Comparison of ENCODE assay signal across 8 cellular contexts in genomic region chr22:39496131-39496838, GRCh38. TPM values are rescaled to one million over a fixed set of nuclear protein-coding genes. Genes with fewer than 3 reads are reported as not detected.
A peak's percentile ranks its signal among the peaks of the same experiment; 100 is the strongest.
DNase-seq lines count a peak whose midpoint lies in the region; ATAC-seq, FAIRE-seq and TF ChIP-seq lines count a peak whose summit lies in the region.

No MANE protein-coding gene starts in this region.

- no peak overlapping the region for H3K27ac ChIP-seq in CD8-positive, alpha-beta T cell (ENCODE audit: low read depth, low read length)
- H3K27ac ChIP-seq in RWPE1 (peak overlapping the region; percentile 2; the same call in 1 of the 2 replicates), pancreas (peak overlapping the region in 3 of 4 donors; percentile 12 to 55 (median 29))

- WGBS in pancreas, 2 donors, result 32 to 36% methylated on average over 13 of the region's 13 CpGs

- no peaks in the 10 kb centered on the region for H3K27me3 Mint-ChIP-seq in CD8-positive, alpha-beta T cell (ENCODE audit: low read depth)

- CTCF ChIA-PET in CD8-positive, alpha-beta T cell (lab: Charles Lee), result interaction anchor here (0.6 to 13.9 kb wide), 22 partner anchors 9 to 627 kb away, joined by 3 to 287 read pairs (median 5); partner anchors contain the start of genes ATF4 and RPS19BP1
- CTCF ChIA-PET in RWPE1 (lab: Yijun Ruan, JAX), result interaction anchor here (0.5 to 1.4 kb wide), 6 partner anchors 21 to 1875 kb away, joined by 3 to 4 read pairs (median 3); partner anchors contain the start of gene TAB1

- H3K4me3 Mint-ChIP-seq in CD8-positive, alpha-beta T cell, result no peak overlapping the region

- TF ChIP-seq CTCF in CD8-positive, alpha-beta T cell (IDR thresholded peaks at IDR 0.05), result peak; percentile 71
- TF ChIP-seq CTCF in RWPE1 (conservative IDR thresholded peaks at IDR 0.05; ENCODE audit: low read depth) (peak; percentile 71), pancreas (IDR thresholded peaks at IDR 0.05) (peak; percentile 66 to 80 (median 74))

- H3K36me3 Mint-ChIP-seq in CD8-positive, alpha-beta T cell, result no peaks in the 10 kb centered on the region

- peaks cover 8% of the 10 kb centered on the region for H3K4me1 Mint-ChIP-seq in CD8-positive, alpha-beta T cell (ENCODE audit: low read depth)

- peak; percentile 75 for ATAC-seq in CD8-positive, alpha-beta T cell
- ATAC-seq in HG02870 (IDR thresholded peaks at IDR 0.05; ENCODE audit: unreplicated experiment) (peak; percentile 45), pancreas (peak; percentile 66 to 86 (median 84)), HG02852 (IDR thresholded peaks at IDR 0.05; ENCODE audit: unreplicated experiment) (no peak), GM19351 (IDR thresholded peaks at IDR 0.05; ENCODE audit: unreplicated experiment) (no peak)

- peak in 6 of 7 experiments; percentile 28 to 63 (median 47) for DNase-seq in CD8-positive, alpha-beta T cell
- no peak for DNase-seq in RWPE1 (ENCODE audit: low spot score)
- peak in 3 of 4 experiments; percentile 16 to 42 (median 19) for DNase-seq in activated naive CD4-positive, alpha-beta T cell (lab: John Stamatoyannopoulos, UW)
- peak; percentile 90 for DNase-seq in globus pallidus (ENCODE audit: low spot score)
- peak; percentile 71 to 91 (median 76) for DNase-seq in pancreas

- intact Hi-C loops in CD8-positive, alpha-beta T cell (cut with DNase I, micrococcal nuclease), result loop anchor here in 1 of 2 experiments (1.0 to 10.0 kb wide), 2 partner anchors 540 to 849 kb away; partner anchors contain the start of gene ADSL
- intact Hi-C loops in pancreas (cut with DNase I), result no loop called here

- POLR2A ChIA-PET in CD8-positive, alpha-beta T cell (lab: Charles Lee), result interaction anchor here (0.5 to 1.7 kb wide), 4 partner anchors 24 to 107 kb away, joined by 3 to 8 read pairs (median 4); partner anchors contain the start of gene ATF4
- POLR2A ChIA-PET in RWPE1 (lab: Yijun Ruan, JAX; ENCODE audit: low non-redundant PET), result no interaction called here

- H3K9me3 ChIP-seq in CD8-positive, alpha-beta T cell (ENCODE audit: low read length), result no peaks in the 10 kb centered on the region
- no peaks in the 10 kb centered on the region for H3K9me3 ChIP-seq in pancreas

- H3K4me3 ChIP-seq in CD8-positive, alpha-beta T cell (ENCODE audit: low read depth, low read length), result no peak overlapping the region
- no peak overlapping the region for H3K4me3 ChIP-seq in pancreas

- FAIRE-seq in pancreas (lab: Jason Lieb, UNC), result no peak

- no peaks in the 10 kb centered on the region for H3K9me3 Mint-ChIP-seq in CD8-positive, alpha-beta T cell

- no peaks in the 10 kb centered on the region for H3K36me3 ChIP-seq in CD8-positive, alpha-beta T cell (ENCODE audit: insufficient read depth, low read length)
- no peaks in the 10 kb centered on the region for H3K36me3 ChIP-seq in pancreas

- H3K27me3 ChIP-seq in CD8-positive, alpha-beta T cell (ENCODE audit: insufficient read depth, low read length), result no peaks in the 10 kb centered on the region
- H3K27me3 ChIP-seq in pancreas, result no peaks in the 10 kb centered on the region

- H3K4me1 ChIP-seq in CD8-positive, alpha-beta T cell (ENCODE audit: insufficient read depth, low read length), result no peaks in the 10 kb centered on the region
- H3K4me1 ChIP-seq in pancreas, result peaks cover 0 to 8% (median 0%) of the 10 kb centered on the region in 3 donors

- no peak overlapping the region for H3K27ac Mint-ChIP-seq in CD8-positive, alpha-beta T cell

RNA-seq across cellular contexts. Expression of gene MIEF1, which starts 5.8 kb away (rescaled TPM):
- total RNA-seq in CD8-positive, alpha-beta T cell, result 10 to 100 TPM; 24.8 to 25.3 TPM
- total RNA-seq in pancreas, result 10 to 100 TPM in 5 of 6 donors, 1 to 10 TPM in 1; 8.8 to 15.1 (median 12.7) TPM
- polyA plus RNA-seq in pancreas, result 1 to 10 TPM; 6.3 TPM

RNA-seq across cellular contexts. Expression of gene ATF4, which starts 24.1 kb away (rescaled TPM):
- total RNA-seq in CD8-positive, alpha-beta T cell, result 100 to 1,000 TPM; 327 to 329 TPM
- total RNA-seq in pancreas, result 100 to 1,000 TPM; 155 to 472 (median 217) TPM
- 100 to 1,000 TPM; 418 to 423 TPM for polyA plus RNA-seq in pancreas

RNA-seq across cellular contexts. Expression of gene RPS19BP1, which starts 36.3 kb away (rescaled TPM):
- total RNA-seq in CD8-positive, alpha-beta T cell, result 10 to 100 TPM; 69.0 to 70.5 TPM
- 10 to 100 TPM; 25.9 to 50.8 (median 33.7) TPM for total RNA-seq in pancreas
- polyA plus RNA-seq in pancreas, result 100 to 1,000 TPM; 113 to 117 TPM

RNA-seq across cellular contexts. Expression of gene MGAT3, which starts 39.5 kb away (rescaled TPM):
- total RNA-seq in CD8-positive, alpha-beta T cell, result under 1 TPM in 1 of 2 experiments, not detected in 1; 0.05 TPM
- total RNA-seq in pancreas, result 1 to 10 TPM; 1.6 to 4.2 (median 2.5) TPM
- 1 to 10 TPM; 1.5 to 1.9 TPM for polyA plus RNA-seq in pancreas

Comparison
In these comparisons a context has a peak if more than half of its experiments do, and no peak if none do; other contexts are left out.
1. ATAC-seq: peak in CD8-positive, alpha-beta T cell (single experiment), HG02870 (single experiment) and pancreas (4 of 4); none in HG02852 (single experiment) and GM19351 (single experiment).
2. Peak in every context shown above with its lines, with median percentiles within 50 percentile points of each other: CTCF ChIP-seq.